ENCODE assay signal across 1 cellular context in the genomic region with DNA sequence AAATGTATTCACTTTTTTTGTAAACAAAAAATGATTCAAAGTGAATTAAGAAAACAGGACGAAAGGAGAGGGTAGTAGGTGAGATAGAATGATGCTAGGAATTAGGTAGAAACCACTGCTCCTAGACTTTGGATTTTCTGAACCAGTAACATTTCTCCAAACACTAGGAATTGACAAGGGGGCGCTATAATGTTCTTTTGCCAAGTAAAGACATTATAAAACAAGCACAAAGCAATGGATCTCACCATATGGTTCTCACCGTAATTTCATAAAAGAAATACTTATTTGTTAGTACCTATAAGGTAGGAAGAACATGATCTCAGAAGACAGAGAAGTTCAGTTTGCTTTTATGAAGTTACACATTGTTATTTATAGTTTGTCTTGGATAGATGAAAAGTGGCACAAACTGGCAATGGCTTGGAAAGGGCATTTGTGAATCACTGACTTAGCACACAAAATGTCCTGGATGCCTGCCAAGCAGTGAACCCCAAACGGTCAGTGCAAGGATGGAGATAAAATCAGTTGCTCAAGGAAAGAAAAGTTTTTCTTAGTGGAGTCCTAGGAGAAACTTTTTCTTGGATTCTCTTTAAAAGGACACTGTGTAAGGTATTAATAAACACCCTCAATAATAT.
TF ChIP-seq lines count a peak whose summit lies in the region.

No MANE protein-coding gene starts in this region.

TF ChIP-seq in GM12878, 131 proteins besides CTCF, POLR2A, EP300 and RAD21:
- TF ChIP-seq MEF2A (IDR thresholded peaks at IDR 0.05; ENCODE audit: insufficient read depth, low read depth, low read length) = no peak
- TF ChIP-seq, protein P1, sequence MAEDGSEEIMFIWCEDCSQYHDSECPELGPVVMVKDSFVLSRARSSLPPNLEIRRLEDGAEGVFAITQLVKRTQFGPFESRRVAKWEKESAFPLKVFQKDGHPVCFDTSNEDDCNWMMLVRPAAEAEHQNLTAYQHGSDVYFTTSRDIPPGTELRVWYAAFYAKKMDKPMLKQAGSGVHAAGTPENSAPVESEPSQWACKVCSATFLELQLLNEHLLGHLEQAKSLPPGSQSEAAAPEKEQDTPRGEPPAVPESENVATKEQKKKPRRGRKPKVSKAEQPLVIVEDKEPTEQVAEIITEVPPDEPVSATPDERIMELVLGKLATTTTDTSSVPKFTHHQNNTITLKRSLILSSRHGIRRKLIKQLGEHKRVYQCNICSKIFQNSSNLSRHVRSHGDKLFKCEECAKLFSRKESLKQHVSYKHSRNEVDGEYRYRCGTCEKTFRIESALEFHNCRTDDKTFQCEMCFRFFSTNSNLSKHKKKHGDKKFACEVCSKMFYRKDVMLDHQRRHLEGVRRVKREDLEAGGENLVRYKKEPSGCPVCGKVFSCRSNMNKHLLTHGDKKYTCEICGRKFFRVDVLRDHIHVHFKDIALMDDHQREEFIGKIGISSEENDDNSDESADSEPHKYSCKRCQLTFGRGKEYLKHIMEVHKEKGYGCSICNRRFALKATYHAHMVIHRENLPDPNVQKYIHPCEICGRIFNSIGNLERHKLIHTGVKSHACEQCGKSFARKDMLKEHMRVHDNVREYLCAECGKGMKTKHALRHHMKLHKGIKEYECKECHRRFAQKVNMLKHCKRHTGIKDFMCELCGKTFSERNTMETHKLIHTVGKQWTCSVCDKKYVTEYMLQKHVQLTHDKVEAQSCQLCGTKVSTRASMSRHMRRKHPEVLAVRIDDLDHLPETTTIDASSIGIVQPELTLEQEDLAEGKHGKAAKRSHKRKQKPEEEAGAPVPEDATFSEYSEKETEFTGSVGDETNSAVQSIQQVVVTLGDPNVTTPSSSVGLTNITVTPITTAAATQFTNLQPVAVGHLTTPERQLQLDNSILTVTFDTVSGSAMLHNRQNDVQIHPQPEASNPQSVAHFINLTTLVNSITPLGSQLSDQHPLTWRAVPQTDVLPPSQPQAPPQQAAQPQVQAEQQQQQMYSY (CRISPR knock-in tag; IDR thresholded peaks at IDR 0.05) = no peak
- TF ChIP-seq CREB1 (IDR thresholded peaks at IDR 0.05; ENCODE audit: low read depth) = no peak
- no peak for TF ChIP-seq EZH2 (IDR thresholded peaks at IDR 0.05; ENCODE audit: borderline replicate concordance, control insufficient read depth, low read depth, low read length)
- no peak for TF ChIP-seq SMARCA5 (IDR thresholded peaks at IDR 0.05)
- no peak for TF ChIP-seq SUPT20H (IDR thresholded peaks at IDR 0.05; ENCODE audit: borderline replicate concordance, control insufficient read depth, low read depth, low read length)
- no peak for TF ChIP-seq BACH1 (IDR thresholded peaks at IDR 0.05; ENCODE audit: borderline replicate concordance)
- TF ChIP-seq TCF12 (IDR thresholded peaks at IDR 0.05; ENCODE audit: low read depth, low read length) = no peak
